7 cellular contexts compared by ENCODE assay signal in genomic region chr19:10096615-10096963, GRCh38. TPM values are rescaled to one million over a fixed set of nuclear protein-coding genes. Genes with fewer than 3 reads are reported as not detected.
DNase-seq lines count a peak whose midpoint lies in the region; ATAC-seq and TF ChIP-seq lines count a peak whose summit lies in the region.

No MANE protein-coding gene starts in this region.

- peaks cover 2% of the 10 kb centered on the region; the same call in 2 of the 3 replicates for H3K4me1 Mint-ChIP-seq in GM23338

- peak overlapping the region; percentile 55 for H3K4me3 ChIP-seq in GM23338
- H3K4me3 ChIP-seq in heart left ventricle, result peak overlapping the region in 11 of 12 donors; percentile 28 to 68 (median 57)
- H3K4me3 ChIP-seq in smooth muscle cell, result peak overlapping the region; percentile 37

- H3K79me2 ChIP-seq in GM23338 (replicated peaks; ENCODE audit: insufficient read depth) (no peaks in the 10 kb centered on the region), smooth muscle cell (ENCODE audit: low read depth) (no peaks in the 10 kb centered on the region)

- no peak for TF ChIP-seq CTCF in GM23338 (conservative IDR thresholded peaks at IDR 0.05; ENCODE audit: low read depth in 2 of 2)
- no peak for TF ChIP-seq CTCF in VCaP (conservative IDR thresholded peaks at IDR 0.05)
- no peak for TF ChIP-seq CTCF in heart left ventricle (IDR thresholded peaks at IDR 0.05)
- no peak for TF ChIP-seq CTCF in smooth muscle cell (IDR thresholded peaks at IDR 0.05; ENCODE audit: borderline replicate concordance, insufficient read depth, poor library complexity, severe bottlenecking)

- H3K9me2 ChIP-seq in GM23338 (ENCODE audit: insufficient read depth), result no peaks in the 10 kb centered on the region

- H3K4me1 ChIP-seq in GM23338 (ENCODE audit: insufficient read depth), result no peaks in the 10 kb centered on the region; the same call in 1 of the 2 replicates
- peaks cover 0 to 24% (median 9%) of the 10 kb centered on the region in 12 donors for H3K4me1 ChIP-seq in heart left ventricle
- no peaks in the 10 kb centered on the region for H3K4me1 ChIP-seq in smooth muscle cell (ENCODE audit: low read depth)

- H4K20me1 ChIP-seq in GM23338 (replicated peaks; ENCODE audit: insufficient read depth) (no peaks in the 10 kb centered on the region), smooth muscle cell (ENCODE audit: low read depth) (no peaks in the 10 kb centered on the region)

- H3K9me3 Mint-ChIP-seq in GM23338, result no peaks in the 10 kb centered on the region; the same call in 2 of the 3 replicates

- H3K36me3 ChIP-seq in GM23338 (ENCODE audit: insufficient read depth) (no peaks in the 10 kb centered on the region), heart left ventricle (peaks cover 0 to 22% (median 6%) of the 10 kb centered on the region in 9 donors), smooth muscle cell (ENCODE audit: low read depth) (no peaks in the 10 kb centered on the region)

- ATAC-seq in GM23338 (peak; percentile 11), heart left ventricle (peak in 1 of 4 donors; percentile 4), GM21723 (IDR thresholded peaks at IDR 0.05; ENCODE audit: unreplicated experiment) (no peak), GM18858 (IDR thresholded peaks at IDR 0.05; ENCODE audit: unreplicated experiment) (no peak)

- H3F3A ChIP-seq in GM23338 (replicated peaks; ENCODE audit: low read depth) (peaks cover 5% of the 10 kb centered on the region), smooth muscle cell (ENCODE audit: low read depth) (peaks cover 9% of the 10 kb centered on the region)

- H2AFZ ChIP-seq in GM23338 (peak overlapping the region; percentile 91), smooth muscle cell (ENCODE audit: low read depth) (peak overlapping the region; percentile 80)

- TF ChIP-seq POLR2A in heart left ventricle (IDR thresholded peaks at IDR 0.05), result no peak

- no peak for DNase-seq in GM23338 (ENCODE audit: low spot score)
- DNase-seq in heart left ventricle, result peak in 2 of 5 donors; percentile 24 to 58
- DNase-seq in smooth muscle cell (lab: John Stamatoyannopoulos, UW; ENCODE audit: unreplicated experiment), result no peak
- no peak for DNase-seq in medulla oblongata (ENCODE audit: extremely low spot score)

- 21 to 51% (median 37%) methylated on average over 7 to 26 of the region's 26 CpGs for WGBS in heart left ventricle, 4 donors
- WGBS in smooth muscle cell (ENCODE audit: low lambda C conversion rate), result 59% methylated on average over 26 of the region's 26 CpGs

- intact Hi-C loops in heart left ventricle (cut with DNase I), result loop anchor here in 1 of 10 donors (5.0 kb wide), 1 partner anchor 164 kb away; no protein-coding TSS in a partner anchor

- H3K27ac ChIP-seq in GM23338 (ENCODE audit: low read depth), result no peak overlapping the region
- peak overlapping the region; percentile 54 for H3K27ac ChIP-seq in VCaP
- peak overlapping the region in 11 of 12 donors; percentile 44 to 89 (median 57) for H3K27ac ChIP-seq in heart left ventricle
- no peak overlapping the region for H3K27ac ChIP-seq in smooth muscle cell (ENCODE audit: low read depth)

- peaks cover 29% of the 10 kb centered on the region for H3K27me3 ChIP-seq in GM23338 (ENCODE audit: insufficient read depth)
- no peaks in the 10 kb centered on the region for H3K27me3 ChIP-seq in heart left ventricle
- H3K27me3 ChIP-seq in smooth muscle cell (ENCODE audit: low read depth), result no peaks in the 10 kb centered on the region

- H3K9me3 ChIP-seq in heart left ventricle (no peaks in the 10 kb centered on the region), smooth muscle cell (replicated peaks; ENCODE audit: low read depth) (no peaks in the 10 kb centered on the region)

- no peak overlapping the region for H3K27ac Mint-ChIP-seq in GM23338

- peak overlapping the region; percentile 86 for H3K4me2 ChIP-seq in GM23338
- peak overlapping the region; percentile 85 for H3K4me2 ChIP-seq in smooth muscle cell

- H3K4me3 Mint-ChIP-seq in GM23338, result peak overlapping the region; percentile 47; the same call in 2 of the 3 replicates

- H3K27me3 Mint-ChIP-seq in GM23338 (ENCODE audit: insufficient read depth, low read depth, poor library complexity), result peaks cover 31% of the 10 kb centered on the region

- H3K9ac ChIP-seq in smooth muscle cell (ENCODE audit: low read depth), result no peak overlapping the region

- peaks cover 10% of the 10 kb centered on the region for H3K36me3 Mint-ChIP-seq in GM23338 (ENCODE audit: low read depth)

TF ChIP-seq in GM23338, 12 proteins besides CTCF, POLR2A, EP300 and RAD21:
- TF ChIP-seq EZH2 (IDR thresholded peaks at IDR 0.05; ENCODE audit: low read depth, unreplicated experiment), result no peak
- TF ChIP-seq POLR2AphosphoS5 (IDR thresholded peaks at IDR 0.05; ENCODE audit: low read depth), result no peak
- TF ChIP-seq ZNF331 (CRISPR knock-in tag; IDR thresholded peaks at IDR 0.05; ENCODE audit: low read depth), result no peak
- TF ChIP-seq CREB1 (CRISPR knock-in tag; IDR thresholded peaks at IDR 0.05; ENCODE audit: low read depth), result no peak
TF ChIP-seq in GM23338: peak in this region for 0.

RNA-seq across cellular contexts. Expression of gene ANGPTL6, which starts 5.9 kb away (rescaled TPM):
- total RNA-seq in GM23338 (2014; rRNA removed; shearing (Covaris generic)), result not detected in 2 replicates
- polyA plus RNA-seq in GM23338 (2016; fragmentation: Nextera tagmentation; extraction: Ambion mirVana) (0.17 TPM in 1 of 2 replicates, not detected in the other), heart left ventricle (under 1 TPM in 1 of 2 donors, not detected in 1; 0.19 TPM), smooth muscle cell (7.2 and 8.6 TPM in 2 replicates)
- total RNA-seq in heart left ventricle (under 1 TPM in 1 of 9 donors, not detected in 8; 0.43 TPM), smooth muscle cell (3.5 and 5.5 TPM in 2 replicates)

RNA-seq across cellular contexts. Expression of gene PPAN, which starts 9.6 kb away (rescaled TPM):
- 56.5 and 71.8 TPM in 2 replicates for total RNA-seq in GM23338 (2014; rRNA removed; shearing (Covaris generic))
- polyA plus RNA-seq in GM23338 (2016; fragmentation: Nextera tagmentation; extraction: Ambion mirVana) (76.9 and 81.9 TPM in 2 replicates), heart left ventricle (10 to 100 TPM; 34.4 to 41.4 TPM), smooth muscle cell (22.6 and 25.6 TPM in 2 replicates)
- total RNA-seq in heart left ventricle (10 to 100 TPM; 16.3 to 24.9 (median 19.0) TPM), smooth muscle cell (9.7 and 11.1 TPM in 2 replicates)

RNA-seq across cellular contexts. Expression of gene SHFL, which starts 10.5 kb away (rescaled TPM):
- 21.9 and 31.7 TPM in 2 replicates for total RNA-seq in GM23338 (2014; rRNA removed; shearing (Covaris generic))
- 32.1 and 33.6 TPM in 2 replicates for polyA plus RNA-seq in GM23338 (2016; fragmentation: Nextera tagmentation; extraction: Ambion mirVana)
- 10 to 100 TPM in 4 of 9 donors, 1 to 10 TPM in 5; 6.3 to 29.0 (median 8.7) TPM for total RNA-seq in heart left ventricle
- 10 to 100 TPM in 1 of 2 donors, 1 to 10 TPM in 1; 7.7 to 13.0 TPM for polyA plus RNA-seq in heart left ventricle
- 13.7 and 15.6 TPM in 2 replicates for total RNA-seq in smooth muscle cell
- 22.6 and 28.7 TPM in 2 replicates for polyA plus RNA-seq in smooth muscle cell

RNA-seq across cellular contexts. Expression of gene P2RY11, which starts 14.9 kb away (rescaled TPM):
- total RNA-seq in GM23338 (2014; rRNA removed; shearing (Covaris generic)), result 1.2 and 4.0 TPM in 2 replicates
- 3.4 and 4.3 TPM in 2 replicates for polyA plus RNA-seq in GM23338 (2016; fragmentation: Nextera tagmentation; extraction: Ambion mirVana)
- 10 to 100 TPM in 1 of 9 donors, 1 to 10 TPM in 8; 3.1 to 11.7 (median 6.3) TPM for total RNA-seq in heart left ventricle
- 1 to 10 TPM; 3.6 to 5.2 TPM for polyA plus RNA-seq in heart left ventricle
- 1.5 and 2.0 TPM in 2 replicates for total RNA-seq in smooth muscle cell
- polyA plus RNA-seq in smooth muscle cell, result 3.8 and 9.7 TPM in 2 replicates

RNA-seq across cellular contexts. Expression of gene EIF3G, which starts 23.1 kb away (rescaled TPM):
- 299 and 328 TPM in 2 replicates for total RNA-seq in GM23338 (2014; rRNA removed; shearing (Covaris generic))
- polyA plus RNA-seq in GM23338 (2016; fragmentation: Nextera tagmentation; extraction: Ambion mirVana) (238 and 244 TPM in 2 replicates), heart left ventricle (100 to 1,000 TPM; 124 to 233 TPM), smooth muscle cell (185 and 196 TPM in 2 replicates)
- total RNA-seq in heart left ventricle (100 to 1,000 TPM; 148 to 302 (median 179) TPM), smooth muscle cell (138 and 164 TPM in 2 replicates)

Comparison
In these comparisons a context has a peak if more than half of its experiments do, and no peak if none do; other contexts are left out.
1. H3K27ac ChIP-seq: peak in VCaP (single experiment) and heart left ventricle (11 of 12); none in GM23338 (single experiment) and smooth muscle cell (single experiment).
2. Peak in every context shown above with its lines, with median percentiles within 50 percentile points of each other: H3K4me3 ChIP-seq.